1 cellular context compared by ENCODE assay signal in genomic region chr19:38039966-38040365, GRCh38.
TF ChIP-seq lines count a peak whose summit lies in the region.

No MANE protein-coding gene starts in this region.

TF ChIP-seq in GM23338, 12 proteins besides CTCF, POLR2A, EP300 and RAD21 (continued from another document):
- TF ChIP-seq REST (IDR thresholded peaks at IDR 0.05; ENCODE audit: unreplicated experiment) (no peak), EZH2phosphoT487 (IDR thresholded peaks at IDR 0.05; ENCODE audit: unreplicated experiment) (no peak)
